ENCODE assay signal across 7 cellular contexts in the genomic region with DNA sequence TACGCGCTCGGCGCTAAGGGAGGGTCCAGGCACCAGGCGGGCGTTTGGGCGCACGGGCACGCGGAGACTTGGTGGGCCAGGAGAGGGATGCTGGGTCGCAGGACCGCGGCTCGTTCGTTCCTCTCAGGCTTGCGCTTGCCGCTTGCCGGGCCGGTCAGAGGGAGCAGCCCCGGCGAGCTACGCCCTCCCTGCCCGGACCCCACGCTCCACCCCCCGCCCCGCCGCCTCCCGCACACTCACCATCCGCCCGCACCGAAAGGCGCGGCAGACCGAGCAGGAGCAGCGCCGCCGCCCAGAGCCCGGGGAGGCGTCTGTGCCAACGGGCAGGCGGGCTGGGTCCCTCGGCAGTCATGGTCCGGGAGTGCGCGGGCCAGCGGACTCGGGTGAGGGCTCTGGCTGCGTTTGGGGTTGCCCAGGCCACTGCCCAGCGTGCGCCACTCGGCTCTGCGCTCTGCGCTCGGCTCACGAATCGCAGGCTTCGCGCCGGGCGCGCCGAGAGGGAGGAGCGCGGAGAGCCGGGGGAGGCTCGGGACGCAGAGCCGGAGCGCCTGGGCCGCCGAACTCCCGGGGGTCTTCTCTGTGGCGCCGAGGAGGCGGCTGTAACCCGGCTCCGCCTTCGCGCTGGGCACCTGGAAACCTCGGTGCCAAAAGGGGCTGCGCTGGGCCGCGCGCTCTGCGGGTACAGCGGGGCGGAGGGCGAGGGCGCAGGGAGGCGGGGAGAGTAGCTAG. TPM values are rescaled to one million over a fixed set of nuclear protein-coding genes. Genes with fewer than 3 reads are reported as not detected.
DNase-seq lines count a peak whose midpoint lies in the region; ATAC-seq and TF ChIP-seq lines count a peak whose summit lies in the region.

A gene (minus strand): TSS at position 365 of the 729 bp plus-strand sequence. CDS start 13 bp downstream, at position 352.

- intact Hi-C loops in heart left ventricle (cut with DNase I) = no loop called here

- peak within 1 kb of the TSS in 1 of 12 donors; percentile 50 for H3K27ac ChIP-seq in heart left ventricle

- H3K4me3 ChIP-seq in HAP-1 (peak within 1 kb of the TSS; percentile 43), heart left ventricle (peak within 1 kb of the TSS; percentile 20 to 59 (median 48))

- H3K4me1 ChIP-seq in HAP-1 = peaks cover 17% of the 10 kb centered on the region
- peaks cover 0 to 14% (median 0%) of the 10 kb centered on the region in 12 donors for H3K4me1 ChIP-seq in heart left ventricle

- POLR2A ChIA-PET in activated CD8-positive, alpha-beta T cell treated with anti-CD3 and anti-CD28 coated beads, Interleukin-2, amount 10 ng/mL, durations not matched to agents 7 days and 5 days (lab: Charles Lee) = no interaction called here

- CTCF ChIA-PET in activated CD8-positive, alpha-beta T cell treated with anti-CD3 and anti-CD28 coated beads, Interleukin-2, amount 10 ng/mL, durations not matched to agents 7 days and 5 days (lab: Charles Lee) = interaction anchor here (1.0 kb wide), 1 partner anchor 87 kb away, joined by 3 read pairs; no protein-coding TSS in a partner anchor

- 1% methylated on average over 38 to 90 of the region's 90 CpGs for WGBS in heart left ventricle, 4 donors

- TF ChIP-seq CTCF in heart left ventricle (IDR thresholded peaks at IDR 0.05) = no peak

- H3K27me3 ChIP-seq in HAP-1 (ENCODE audit: low read depth) = no peaks in the 10 kb centered on the region
- peaks cover 0 to 51% (median 11%) of the 10 kb centered on the region in 9 donors for H3K27me3 ChIP-seq in heart left ventricle

- peaks cover 4% of the 10 kb centered on the region for H3K4me1 Mint-ChIP-seq in activated CD8-positive, alpha-beta T cell treated with anti-CD3 and anti-CD28 coated beads, Interleukin-2, amount 10 ng/mL, durations not matched to agents 7 days and 5 days (ENCODE audit: low read depth)

- H3K36me3 ChIP-seq in HAP-1 (replicated peaks) = no peaks in the 10 kb centered on the region
- H3K36me3 ChIP-seq in heart left ventricle = no peaks in the 10 kb centered on the region

- no peak within 1 kb of the TSS for H3K27ac Mint-ChIP-seq in activated CD8-positive, alpha-beta T cell treated with anti-CD3 and anti-CD28 coated beads, Interleukin-2, amount 10 ng/mL, durations not matched to agents 7 days and 5 days

- DNase-seq in HAP-1 (ENCODE audit: low spot score in 2 of 2) (peak; percentile 32 to 67), T1000 (lab: John Stamatoyannopoulos, UW) (peak; percentile 55), heart left ventricle (peak in 3 of 5 donors; percentile 15 to 58 (median 24)), retina (peak; percentile 86), GF-D8 (lab: John Stamatoyannopoulos, UW) (no peak), amniotic stem cell (lab: John Stamatoyannopoulos, UW) (no peak)
- DNase-seq in activated CD8-positive, alpha-beta T cell treated with anti-CD3 and anti-CD28 coated beads, Interleukin-2, amount 10 ng/mL, durations not matched to agents 7 days and 5 days = no peak

- H3K36me3 Mint-ChIP-seq in activated CD8-positive, alpha-beta T cell treated with anti-CD3 and anti-CD28 coated beads, Interleukin-2, amount 10 ng/mL, durations not matched to agents 7 days and 5 days (ENCODE audit: low read depth) = no peaks in the 10 kb centered on the region

- H3K27me3 Mint-ChIP-seq in activated CD8-positive, alpha-beta T cell treated with anti-CD3 and anti-CD28 coated beads, Interleukin-2, amount 10 ng/mL, durations not matched to agents 7 days and 5 days (ENCODE audit: low read depth) = peaks cover 60% of the 10 kb centered on the region

- peak in 2 of 4 donors; percentile 46 to 61 for ATAC-seq in heart left ventricle
- no peak for ATAC-seq in activated CD8-positive, alpha-beta T cell treated with anti-CD3 and anti-CD28 coated beads, Interleukin-2, amount 10 ng/mL, durations not matched to agents 7 days and 5 days

- H3K4me3 Mint-ChIP-seq in activated CD8-positive, alpha-beta T cell treated with anti-CD3 and anti-CD28 coated beads, Interleukin-2, amount 10 ng/mL, durations not matched to agents 7 days and 5 days = no peak within 1 kb of the TSS

- in situ Hi-C loops in HAP-1 (cut with MboI; ENCODE audit: low sequenced_read_pairs) = no loop called here

- no peaks in the 10 kb centered on the region for H3K9me3 ChIP-seq in HAP-1
- peaks cover 0 to 4% (median 0%) of the 10 kb centered on the region in 12 donors for H3K9me3 ChIP-seq in heart left ventricle

- no peak for TF ChIP-seq POLR2A in heart left ventricle (IDR thresholded peaks at IDR 0.05)

- no peaks in the 10 kb centered on the region for H3K9me3 Mint-ChIP-seq in activated CD8-positive, alpha-beta T cell treated with anti-CD3 and anti-CD28 coated beads, Interleukin-2, amount 10 ng/mL, durations not matched to agents 7 days and 5 days (ENCODE audit: insufficient read depth)

RNA-seq across cellular contexts. Expression of the gene that starts here (rescaled TPM):
- total RNA-seq in heart left ventricle = 10 to 100 TPM in 1 of 9 donors, 1 to 10 TPM in 5, under 1 TPM in 3; 0.49 to 20.3 (median 1.6) TPM
- polyA plus RNA-seq in heart left ventricle = under 1 TPM; 0.57 to 0.80 TPM
- not detected for total RNA-seq in activated CD8-positive, alpha-beta T cell treated with anti-CD3 and anti-CD28 coated beads, Interleukin-2, amount 10 ng/mL, durations not matched to agents 7 days and 5 days

Comparison
In these comparisons a context has a peak if more than half of its experiments do, and no peak if none do; other contexts are left out.
1. DNase-seq: peak in HAP-1 (2 of 2), T1000 (single experiment), heart left ventricle (3 of 5) and retina (single experiment); none in GF-D8 (single experiment), amniotic stem cell (single experiment) and activated CD8-positive, alpha-beta T cell treated with anti-CD3 and anti-CD28 coated beads, Interleukin-2, amount 10 ng/mL, durations not matched to agents 7 days and 5 days (single experiment).